ENCODE assay signal across 8 cellular contexts in the genomic region with DNA sequence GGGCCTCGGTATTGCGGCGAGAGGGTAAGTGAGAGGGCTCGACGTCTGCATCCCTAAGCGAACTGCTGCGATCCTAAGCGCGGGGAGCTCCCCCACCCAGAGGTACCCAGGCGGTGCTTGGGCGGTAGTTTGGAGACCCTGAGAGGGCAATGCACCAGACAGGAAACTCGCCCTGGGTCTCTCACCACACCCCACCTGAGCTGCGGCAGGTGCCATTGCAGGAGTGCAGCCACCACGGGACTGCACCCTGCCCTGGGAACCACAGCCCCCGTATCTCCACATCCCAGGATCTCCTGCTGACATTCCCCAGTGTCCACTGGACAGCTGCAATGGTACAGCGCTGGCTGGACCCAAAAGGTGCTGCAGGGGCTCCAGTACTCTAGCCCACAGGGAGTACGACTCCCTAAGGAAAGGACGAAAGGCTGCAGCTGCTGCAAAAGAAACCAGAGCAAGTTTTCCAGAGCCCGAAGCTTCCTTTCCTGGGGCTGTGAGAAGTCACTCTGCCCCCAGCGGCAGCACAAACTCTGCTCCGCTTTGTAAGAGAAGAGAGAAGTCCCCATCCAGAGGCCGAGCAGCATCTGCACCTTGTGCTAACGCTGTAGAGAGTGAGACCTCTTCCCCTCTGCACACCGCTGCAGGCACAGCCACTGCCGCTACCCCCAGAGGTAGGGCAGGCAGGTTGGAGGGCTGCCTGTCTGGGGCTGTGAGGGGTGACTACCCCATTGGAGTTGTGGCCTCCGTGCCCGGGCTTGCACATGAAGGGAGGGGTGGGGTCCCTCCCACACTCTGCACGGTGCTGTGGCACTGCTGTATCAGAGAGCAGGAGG. TPM values are rescaled to one million over a fixed set of nuclear protein-coding genes. Genes with fewer than 3 reads are reported as not detected.
DNase-seq lines count a peak whose midpoint lies in the region; ATAC-seq and TF ChIP-seq lines count a peak whose summit lies in the region.

No MANE protein-coding gene starts in this region.

- H2AFZ ChIP-seq in ACC112 (ENCODE audit: low read length, unreplicated experiment): peak overlapping the region; percentile 80

- TF ChIP-seq CTCF in suprapubic skin (IDR thresholded peaks at IDR 0.05): peak in 1 of 2 donors; percentile 25

- H3K4me1 ChIP-seq in ACC112 (ENCODE audit: control insufficient read depth, insufficient read depth, low read length, unreplicated experiment) (no peaks in the 10 kb centered on the region), suprapubic skin (peaks cover 17% of the 10 kb centered on the region)

- H3K27ac ChIP-seq in ACC112 (ENCODE audit: low read depth, low read length) (no peak overlapping the region), suprapubic skin (no peak overlapping the region)

- no peak for TF ChIP-seq POLR2A in GM18505 (IDR thresholded peaks at IDR 0.05; ENCODE audit: borderline replicate concordance, extremely low read depth, insufficient read depth, insufficient read length)
- no peak for TF ChIP-seq POLR2A in suprapubic skin (IDR thresholded peaks at IDR 0.05)

- peaks cover 26% of the 10 kb centered on the region for H3K27me3 ChIP-seq in ACC112 (ENCODE audit: insufficient read depth, low read length)
- peaks cover 28% of the 10 kb centered on the region for H3K27me3 ChIP-seq in suprapubic skin

- WGBS in suprapubic skin: 2% methylated on average over 18 of the region's 28 CpGs

- H3K36me3 ChIP-seq in ACC112 (ENCODE audit: insufficient read depth, low read length) (no peaks in the 10 kb centered on the region), suprapubic skin (no peaks in the 10 kb centered on the region)

- DNase-seq in NCI-H345 treated with DMSO at 0.1 percent for 48 hours (lab: John Stamatoyannopoulos, UW; ENCODE audit: unreplicated experiment): peak; percentile 57
- peak; percentile 43 for DNase-seq in activated T-cell treated with anti-CD3 and anti-CD28 coated beads, Interleukin-2, amount 50 U/mL, for 1 hour
- peak; percentile 64 for DNase-seq in fibroblast of peridontal ligament (ENCODE audit: extremely low read depth)
- peak; percentile 61 for DNase-seq in myocyte (ENCODE audit: low read depth)
- peak in 1 of 2 donors; percentile 60 for DNase-seq in suprapubic skin (ENCODE audit: low spot score in 2 of 2)

- H3K9me3 ChIP-seq in suprapubic skin: no peaks in the 10 kb centered on the region

- TF ChIP-seq EP300 in suprapubic skin (IDR thresholded peaks at IDR 0.05): no peak

- ATAC-seq in GM18505 (IDR thresholded peaks at IDR 0.05; ENCODE audit: unreplicated experiment) (peak; percentile 80), HG02981 (IDR thresholded peaks at IDR 0.05; ENCODE audit: unreplicated experiment) (peak; percentile 82)

- peak overlapping the region; percentile 78 for H3K4me3 ChIP-seq in ACC112 (ENCODE audit: low read depth, low read length)
- H3K4me3 ChIP-seq in suprapubic skin: peak overlapping the region; percentile 45

- H3K79me2 ChIP-seq in ACC112 (ENCODE audit: control insufficient read depth, insufficient read depth, low read length, unreplicated experiment): no peaks in the 10 kb centered on the region

RNA-seq across cellular contexts. Expression of a gene that starts 31.1 kb away (rescaled TPM):
- total RNA-seq in myocyte: 17.3 and 21.3 TPM in 2 replicates
- 12.9 TPM for polyA plus RNA-seq in myocyte (2012)
- 100 to 1,000 TPM in 1 of 4 donors, 10 to 100 TPM in 3; 54.3 to 212 (median 61.9) TPM for total RNA-seq in suprapubic skin
